In genomic region chr20:46323557-46323956, GRCh38 we compare ENCODE assay signal across 34 cellular contexts. TPM values are rescaled to one million over a fixed set of nuclear protein-coding genes. Genes with fewer than 3 reads are reported as not detected.
"Had no signal": no experiment of that assay in that cellular context is flagged by ENCODE, and none has a peak within 500 bp of the region (broad histone marks: within the 10 kb centered on the region; RNA-seq: fewer than 3 reads in every experiment).

No MANE protein-coding gene starts in this region.

- H3K9me3 Mint-ChIP-seq: activated CD4-positive, alpha-beta memory T cell treated with anti-CD3 and anti-CD28 coated beads, Interleukin-2, amount 10 ng/mL, durations not matched to agents 7 days and 5 days; activated CD4-positive, alpha-beta T cell treated with anti-CD3 and anti-CD28 coated beads, Interleukin-2, amount 10 ng/mL, durations not matched to agents 7 days and 5 days; activated T-cell treated with anti-CD3 and anti-CD28 coated beads, Interleukin-2, amount 50 U/mL, for 24 hours; dendritic cell treated with granulocyte-macrophage colony-stimulating factor and Interleukin-4, amounts not matched to agents 40 ng/mL and 50 ng/mL, for 4 days; endodermal cell; naive thymus-derived CD8-positive, alpha-beta T cell; neural crest cell; stimulated activated memory B cell treated with anti-CD40 and anti-IgM and Interleukin-4, amounts not matched to agents 10 μg/mL and 1 μg/mL and 100 μg/mL, for 72 hours; stimulated activated naive CD8-positive, alpha-beta T cell treated with anti-CD3 and anti-CD28 coated beads, Interleukin-15, amount 100 ng/mL, for 72 hours had no signal

- H3K79me2 ChIP-seq: parathyroid adenoma had no signal

- H3K4me1 ChIP-seq: left lung, lower lobe of right lung, parathyroid adenoma, psoas muscle, upper lobe of right lung had no signal

- H3K27ac Mint-ChIP-seq: activated CD4-positive, alpha-beta memory T cell treated with anti-CD3 and anti-CD28 coated beads, Interleukin-2, amount 10 ng/mL, durations not matched to agents 7 days and 5 days; activated CD4-positive, alpha-beta T cell treated with anti-CD3 and anti-CD28 coated beads, Interleukin-2, amount 10 ng/mL, durations not matched to agents 7 days and 5 days; activated T-cell treated with anti-CD3 and anti-CD28 coated beads, Interleukin-2, amount 50 U/mL, for 24 hours; dendritic cell treated with granulocyte-macrophage colony-stimulating factor and Interleukin-4, amounts not matched to agents 40 ng/mL and 50 ng/mL, for 4 days; endodermal cell; stimulated activated memory B cell treated with anti-CD40 and anti-IgM and Interleukin-4, amounts not matched to agents 10 μg/mL and 1 μg/mL and 100 μg/mL, for 72 hours; stimulated activated naive CD8-positive, alpha-beta T cell treated with anti-CD3 and anti-CD28 coated beads, Interleukin-15, amount 100 ng/mL, for 72 hours had no signal

- H3K9ac ChIP-seq: parathyroid adenoma had no signal

- H3K27ac ChIP-seq: brain microvascular endothelial cell, esophagus squamous epithelium, left lung, lower lobe of right lung, parathyroid adenoma, psoas muscle, upper lobe of right lung had no signal

- H3K4me1 Mint-ChIP-seq: activated CD4-positive, alpha-beta memory T cell treated with anti-CD3 and anti-CD28 coated beads, Interleukin-2, amount 10 ng/mL, durations not matched to agents 7 days and 5 days; activated CD4-positive, alpha-beta T cell treated with anti-CD3 and anti-CD28 coated beads, Interleukin-2, amount 10 ng/mL, durations not matched to agents 7 days and 5 days; stimulated activated memory B cell treated with anti-CD40 and anti-IgM and Interleukin-4, amounts not matched to agents 10 μg/mL and 1 μg/mL and 100 μg/mL, for 72 hours; stimulated activated naive CD8-positive, alpha-beta T cell treated with anti-CD3 and anti-CD28 coated beads, Interleukin-15, amount 100 ng/mL, for 72 hours had no signal

- ATAC-seq: left lung; lower lobe of right lung; naive thymus-derived CD8-positive, alpha-beta T cell; psoas muscle; stimulated activated memory B cell treated with anti-CD40 and anti-IgM and Interleukin-4, amounts not matched to agents 10 μg/mL and 1 μg/mL and 100 μg/mL, for 72 hours; stimulated activated naive CD8-positive, alpha-beta T cell treated with anti-CD3 and anti-CD28 coated beads, Interleukin-15, amount 100 ng/mL, for 72 hours; upper lobe of right lung had no signal

- H3K4me3 Mint-ChIP-seq: activated CD4-positive, alpha-beta memory T cell treated with anti-CD3 and anti-CD28 coated beads, Interleukin-2, amount 10 ng/mL, durations not matched to agents 7 days and 5 days; activated CD4-positive, alpha-beta T cell treated with anti-CD3 and anti-CD28 coated beads, Interleukin-2, amount 10 ng/mL, durations not matched to agents 7 days and 5 days; activated T-cell treated with anti-CD3 and anti-CD28 coated beads, Interleukin-2, amount 50 U/mL, for 24 hours; dendritic cell treated with granulocyte-macrophage colony-stimulating factor and Interleukin-4, amounts not matched to agents 40 ng/mL and 50 ng/mL, for 4 days; endodermal cell; naive thymus-derived CD8-positive, alpha-beta T cell; neural crest cell; stimulated activated memory B cell treated with anti-CD40 and anti-IgM and Interleukin-4, amounts not matched to agents 10 μg/mL and 1 μg/mL and 100 μg/mL, for 72 hours; stimulated activated naive CD8-positive, alpha-beta T cell treated with anti-CD3 and anti-CD28 coated beads, Interleukin-15, amount 100 ng/mL, for 72 hours had no signal

- H2AFZ ChIP-seq: parathyroid adenoma had no signal

- H3K4me3 ChIP-seq: esophagus squamous epithelium, left lung, lower lobe of right lung, psoas muscle, smooth muscle cell, upper lobe of right lung had no signal

- H3K9me3 ChIP-seq: esophagus squamous epithelium, left lung, lower lobe of right lung, psoas muscle, upper lobe of right lung had no signal

- H3K36me3 ChIP-seq: brain microvascular endothelial cell, esophagus squamous epithelium, left lung, lower lobe of right lung, upper lobe of right lung had no signal

- DNase-seq: activated CD4-positive, alpha-beta memory T cell treated with anti-CD3 and anti-CD28 coated beads, Interleukin-2, amount 10 ng/mL, durations not matched to agents 7 days and 5 days; activated CD4-positive, alpha-beta T cell treated with anti-CD3 and anti-CD28 coated beads, Interleukin-2, amount 10 ng/mL, durations not matched to agents 7 days and 5 days; activated CD4-positive, CD25-positive, alpha-beta regulatory T cell treated with anti-CD3 and anti-CD28 coated beads, Interleukin-2, amount 50 U/mL, for 72 hours; activated CD8-positive, alpha-beta memory T cell treated with anti-CD3 and anti-CD28 coated beads, Interleukin-2, amount 50 U/mL, for 48 hours; activated gamma-delta T cell treated with Interleukin-2 at 50 U/mL for 16 hours; activated naive CD4-positive, alpha-beta T cell treated with anti-CD3 and anti-CD28 coated beads, Interleukin-2, amount 50 U/mL, for 16 hours; activated T-cell treated with anti-CD3 and anti-CD28 coated beads, Interleukin-2, amount 50 U/mL, for 24 hours; amniotic stem cell; brain microvascular endothelial cell; caudate nucleus; endodermal cell; esophagus squamous epithelium; glutamatergic neuron; left lung; lower lobe of right lung; mesenchymal stem cell; naive thymus-derived CD8-positive, alpha-beta T cell; occipital lobe; psoas muscle; stimulated activated CD4-positive, alpha-beta T cell treated with anti-CD3 and anti-CD28 coated beads, Interleukin-1b, Interleukin-23, amount 100 ng/mL, for 48 hours; stimulated activated CD4-positive, alpha-beta T cell treated with anti-CD3 and anti-CD28 coated beads, Interleukin-4, amount 100 ng/mL, for 4 hours; stimulated activated CD8-positive, alpha-beta memory T cell treated with anti-CD3 and anti-CD28 coated beads, Interleukin-4, amount 100 ng/mL, for 48 hours; stimulated activated naive CD8-positive, alpha-beta T cell treated with anti-CD3 and anti-CD28 coated beads, Interleukin-15, amount 100 ng/mL, for 72 hours; substantia nigra; T-helper 2 cell; upper lobe of right lung had no signal

- H3K4me2 ChIP-seq: smooth muscle cell had no signal

- FAIRE-seq: astrocyte, frontal cortex, islet of Langerhans had no signal

- H3K36me3 Mint-ChIP-seq: naive thymus-derived CD8-positive, alpha-beta T cell; stimulated activated memory B cell treated with anti-CD40 and anti-IgM and Interleukin-4, amounts not matched to agents 10 μg/mL and 1 μg/mL and 100 μg/mL, for 72 hours had no signal

RNA-seq across cellular contexts. Expression of gene CDH22, which starts 15.3 kb away (rescaled TPM):
- total RNA-seq: activated CD4-positive, alpha-beta memory T cell treated with anti-CD3 and anti-CD28 coated beads, Interleukin-2, amount 10 ng/mL, durations not matched to agents 7 days and 5 days; activated CD4-positive, alpha-beta T cell treated with anti-CD3 and anti-CD28 coated beads, Interleukin-2, amount 10 ng/mL, durations not matched to agents 7 days and 5 days; astrocyte; naive thymus-derived CD8-positive, alpha-beta T cell; smooth muscle cell had no signal
- polyA plus RNA-seq: naive thymus-derived CD8-positive, alpha-beta T cell; smooth muscle cell had no signal
